Comparison of ENCODE assay signal across 8 cellular contexts in the genomic region with DNA sequence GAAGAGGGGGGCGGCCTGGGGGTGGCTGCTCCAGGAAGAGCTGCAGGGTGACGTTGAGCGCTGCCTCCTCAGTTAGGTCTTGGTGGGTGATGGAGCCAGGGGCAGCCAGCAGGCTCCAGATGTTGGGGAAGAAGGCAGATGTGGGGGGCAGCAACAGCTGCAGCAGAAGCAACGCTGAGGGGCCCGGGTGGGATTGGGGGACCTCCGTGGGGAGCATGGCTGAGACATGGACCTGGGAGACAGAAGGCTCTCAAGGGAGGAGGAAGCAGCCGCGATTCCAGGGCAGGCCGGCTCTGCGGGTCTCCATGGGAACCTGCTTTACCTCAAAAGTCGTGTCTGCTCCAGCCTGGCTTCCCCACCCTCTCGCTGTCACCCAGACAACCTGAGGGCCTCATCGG. TPM values are rescaled to one million over a fixed set of nuclear protein-coding genes. Genes with fewer than 3 reads are reported as not detected.
DNase-seq lines count a peak whose midpoint lies in the region; ATAC-seq, FAIRE-seq and TF ChIP-seq lines count a peak whose summit lies in the region.

No MANE protein-coding gene starts in this region.

- H2AFZ ChIP-seq in keratinocyte (ENCODE audit: control insufficient read depth, low read length), result no peak overlapping the region

- ATAC-seq in WTC11 (peak; percentile 9), upper lobe of right lung (peak; percentile 1), GM21390 (IDR thresholded peaks at IDR 0.05; ENCODE audit: unreplicated experiment) (no peak)

- H3K4me3 ChIP-seq in keratinocyte (ENCODE audit: control insufficient read depth in 2 of 3, extremely low read depth in 1 of 3, insufficient read depth in 2 of 3, low read depth in 1 of 3, low read length in 3 of 3), result peak overlapping the region in 1 of 3 experiments; percentile 25
- peak overlapping the region; percentile 3 for H3K4me3 ChIP-seq in upper lobe of right lung

- no peaks in the 10 kb centered on the region for H3K79me2 ChIP-seq in keratinocyte (ENCODE audit: control insufficient read depth, insufficient read depth, low read length)

- peaks cover under 1% of the 10 kb centered on the region for H3K9me3 Mint-ChIP-seq in activated T-cell treated with anti-CD3 and anti-CD28 coated beads, Interleukin-2, amount 50 U/mL, for 24 hours
- H3K9me3 Mint-ChIP-seq in WTC11, result no peaks in the 10 kb centered on the region

- no peaks in the 10 kb centered on the region for H4K20me1 ChIP-seq in keratinocyte (ENCODE audit: control insufficient read depth, extremely low read depth, insufficient read depth, low read length)

- H3K27me3 ChIP-seq in keratinocyte (ENCODE audit: control insufficient read depth, extremely low read depth, insufficient read depth, low read length) (no peaks in the 10 kb centered on the region), upper lobe of right lung (no peaks in the 10 kb centered on the region)

- H3K27ac Mint-ChIP-seq in activated T-cell treated with anti-CD3 and anti-CD28 coated beads, Interleukin-2, amount 50 U/mL, for 24 hours, result peak overlapping the region; percentile 71
- H3K27ac Mint-ChIP-seq in WTC11, result 0 out of 2 replicates have a peak overlapping the region, but pooled peaks have one; percentile 27

- no peaks in the 10 kb centered on the region for H3K9me1 ChIP-seq in keratinocyte (ENCODE audit: control insufficient read depth, extremely low read depth, insufficient read depth, low read length)

- peak overlapping the region; percentile 22 for H3K9ac ChIP-seq in keratinocyte (ENCODE audit: control insufficient read depth, extremely low read depth, insufficient read depth, low read length)

- no peaks in the 10 kb centered on the region for H3K9me3 ChIP-seq in keratinocyte (ENCODE audit: control insufficient read depth, low read depth, low read length)
- H3K9me3 ChIP-seq in upper lobe of right lung, result no peaks in the 10 kb centered on the region

- H3K4me3 Mint-ChIP-seq in activated T-cell treated with anti-CD3 and anti-CD28 coated beads, Interleukin-2, amount 50 U/mL, for 24 hours, result peak overlapping the region; percentile 29
- H3K4me3 Mint-ChIP-seq in WTC11, result no peak overlapping the region

- H3K4me1 Mint-ChIP-seq in activated T-cell treated with anti-CD3 and anti-CD28 coated beads, Interleukin-2, amount 50 U/mL, for 24 hours (ENCODE audit: low read depth), result peaks cover 47% of the 10 kb centered on the region
- 0 out of 2 replicates have a peak, but pooled peaks cover 2% of the 10 kb centered on the region for H3K4me1 Mint-ChIP-seq in WTC11

- dilution Hi-C loops in keratinocyte (cut with MboI; ENCODE audit: extremely low pct_ligation_motif_present, low sequenced_read_pairs), result no loop called here

- H3K36me3 ChIP-seq in keratinocyte (ENCODE audit: control insufficient read depth in 2 of 2, extremely low read depth in 1 of 2, insufficient read depth in 2 of 2, low read length in 2 of 2) (peaks cover 17 to 25% of the 10 kb centered on the region in 2 experiments), upper lobe of right lung (peaks cover 31% of the 10 kb centered on the region)

- intact Hi-C loops in upper lobe of right lung (cut with DNase I), result no loop called here

- DNase-seq in activated T-cell treated with anti-CD3 and anti-CD28 coated beads, Interleukin-2, amount 50 U/mL, for 24 hours, result no peak
- DNase-seq in activated T-cell treated with anti-CD3 and anti-CD28 coated beads for 4 hours, result no peak
- no peak for DNase-seq in WTC11 (ENCODE audit: low spot score)
- no peak for DNase-seq in keratinocyte (ENCODE audit: low read depth, low spot score)
- DNase-seq in upper lobe of right lung, result no peak
- no peak for DNase-seq in iPS-NIHi11 (ENCODE audit: low spot score)
- DNase-seq in MV-4-11 (lab: John Stamatoyannopoulos, UW), result no peak

- TF ChIP-seq CTCF in WTC11 (IDR thresholded peaks at IDR 0.05) (no peak), keratinocyte (optimal IDR thresholded peaks at IDR 0.05 in 1 of 3, IDR thresholded peaks at IDR 0.05 in 1 of 3, conservative IDR thresholded peaks at IDR 0.05 in 1 of 3; ENCODE audit: extremely low read depth in 1 of 3, insufficient read depth in 2 of 3, low read length in 3 of 3) (no peak), upper lobe of right lung (IDR thresholded peaks at IDR 0.05) (no peak)

- H3K36me3 Mint-ChIP-seq in activated T-cell treated with anti-CD3 and anti-CD28 coated beads, Interleukin-2, amount 50 U/mL, for 24 hours (ENCODE audit: low read depth), result peaks cover 44% of the 10 kb centered on the region
- peaks cover 10% of the 10 kb centered on the region for H3K36me3 Mint-ChIP-seq in WTC11

- CTCF ChIA-PET in WTC11 (lab: Charles Lee), result interaction anchor here (0.9 to 1.2 kb wide), 2 partner anchors 14 to 38 kb away, joined by 3 read pairs; no protein-coding TSS in a partner anchor

- H3K4me2 ChIP-seq in keratinocyte (ENCODE audit: control insufficient read depth, extremely low read depth, insufficient read depth, low read depth, low read length), result peak overlapping the region; percentile 54

- peaks cover 22% of the 10 kb centered on the region for H3K4me1 ChIP-seq in keratinocyte (ENCODE audit: control insufficient read depth, extremely low read depth, insufficient read depth, low read length)
- H3K4me1 ChIP-seq in upper lobe of right lung, result peaks cover 11% of the 10 kb centered on the region

- POLR2A ChIA-PET in WTC11 (lab: Charles Lee), result no interaction called here

- FAIRE-seq in keratinocyte (lab: Jason Lieb, UNC), result no peak

- peak overlapping the region; percentile 46 for H3K27ac ChIP-seq in keratinocyte (ENCODE audit: control insufficient read depth, insufficient read depth, low read length)
- peak overlapping the region; percentile 52 for H3K27ac ChIP-seq in upper lobe of right lung

- no peaks in the 10 kb centered on the region for H3K27me3 Mint-ChIP-seq in activated T-cell treated with anti-CD3 and anti-CD28 coated beads, Interleukin-2, amount 50 U/mL, for 24 hours
- no peaks in the 10 kb centered on the region for H3K27me3 Mint-ChIP-seq in WTC11 (ENCODE audit: low read depth)

TF ChIP-seq in WTC11, 78 proteins besides CTCF, POLR2A, EP300 and RAD21:
- no peak for TF ChIP-seq SMAD4 (CRISPR knock-in tag; IDR thresholded peaks at IDR 0.05)
- TF ChIP-seq ZNF671 (CRISPR knock-in tag; IDR thresholded peaks at IDR 0.05), result 0 out of 2 replicates have a peak, but pooled peaks have one; percentile 46

RNA-seq across cellular contexts. Expression of gene VWA7, which starts 0.6 kb away (rescaled TPM):
- 1.2 to 1.8 TPM (median 1.4 TPM) in 3 replicates for total RNA-seq in WTC11 (2021)
- polyA plus RNA-seq in keratinocyte, result 0.32 to 0.47 TPM (median 0.33 TPM) in 3 replicates
- 0.12 TPM for polyA plus RNA-seq in keratinocyte (2011; ENCODE audit: low read depth)
- polyA plus RNA-seq in keratinocyte (2011; cell fraction: cytosol; rRNA removed), result 0.28 and 0.31 TPM in 2 replicates
- 1.6 and 1.8 TPM in 2 replicates for polyA plus RNA-seq in keratinocyte (2011; cell fraction: nucleus; rRNA removed)
- 0.68 and 0.72 TPM in 2 replicates for polyA plus RNA-seq in keratinocyte (2012; ENCODE audit: low replicate concordance)
- polyA minus RNA-seq in keratinocyte, result 0.16 to 2.3 TPM (median 1.3 TPM) in 3 replicates
- 0.96 TPM for polyA minus RNA-seq in keratinocyte (2011; cell fraction: cytosol; rRNA and poly(A)+ RNA removed)
- polyA minus RNA-seq in keratinocyte (2011; cell fraction: nucleus; rRNA and poly(A)+ RNA removed), result 0.93 and 0.95 TPM in 2 replicates
- total RNA-seq in upper lobe of right lung, result 3.4 TPM

RNA-seq across cellular contexts. Expression of gene SAPCD1, which starts 14.1 kb away (rescaled TPM):
- total RNA-seq in WTC11 (2021) (13.3 to 16.9 TPM (median 13.7 TPM) in 3 replicates), upper lobe of right lung (2.6 TPM)
- 1.1 to 2.1 TPM (median 1.7 TPM) in 3 replicates for polyA plus RNA-seq in keratinocyte
- polyA plus RNA-seq in keratinocyte (2011; ENCODE audit: low read depth), result 0.39 TPM
- 0.13 and 0.23 TPM in 2 replicates for polyA plus RNA-seq in keratinocyte (2011; cell fraction: cytosol; rRNA removed)
- polyA plus RNA-seq in keratinocyte (2011; cell fraction: nucleus; rRNA removed), result 11.5 and 12.2 TPM in 2 replicates
- polyA plus RNA-seq in keratinocyte (2012; ENCODE audit: low replicate concordance), result 0.95 and 2.7 TPM in 2 replicates
- not detected in 3 replicates for polyA minus RNA-seq in keratinocyte
- not detected for polyA minus RNA-seq in keratinocyte (2011; cell fraction: cytosol; rRNA and poly(A)+ RNA removed)
- not detected in 2 replicates for polyA minus RNA-seq in keratinocyte (2011; cell fraction: nucleus; rRNA and poly(A)+ RNA removed)

RNA-seq across cellular contexts. Expression of gene VARS1, which starts 19.0 kb away (rescaled TPM):
- total RNA-seq in WTC11 (2021) (147 to 177 TPM (median 161 TPM) in 3 replicates), upper lobe of right lung (53.0 TPM)
- polyA plus RNA-seq in keratinocyte, result 17.2 to 57.2 TPM (median 26.3 TPM) in 3 replicates
- 44.1 TPM for polyA plus RNA-seq in keratinocyte (2011; ENCODE audit: low read depth)
- polyA plus RNA-seq in keratinocyte (2011; cell fraction: cytosol; rRNA removed), result 27.8 and 40.9 TPM in 2 replicates
- polyA plus RNA-seq in keratinocyte (2011; cell fraction: nucleus; rRNA removed), result 85.5 and 95.4 TPM in 2 replicates
- 61.7 and 103 TPM in 2 replicates for polyA plus RNA-seq in keratinocyte (2012; ENCODE audit: low replicate concordance)
- polyA minus RNA-seq in keratinocyte, result 55.0 to 361 TPM (median 75.6 TPM) in 3 replicates
- polyA minus RNA-seq in keratinocyte (2011; cell fraction: cytosol; rRNA and poly(A)+ RNA removed), result 101 TPM
- polyA minus RNA-seq in keratinocyte (2011; cell fraction: nucleus; rRNA and poly(A)+ RNA removed), result 84.8 and 88.7 TPM in 2 replicates

RNA-seq across cellular contexts. Expression of gene LSM2, which starts 30.2 kb away (rescaled TPM):
- total RNA-seq in WTC11 (2021) (104 to 121 TPM (median 119 TPM) in 3 replicates), upper lobe of right lung (30.8 TPM)
- 34.4 to 84.1 TPM (median 46.5 TPM) in 3 replicates for polyA plus RNA-seq in keratinocyte
- polyA plus RNA-seq in keratinocyte (2011; ENCODE audit: low read depth), result 18.7 TPM
- polyA plus RNA-seq in keratinocyte (2011; cell fraction: cytosol; rRNA removed), result 65.3 and 72.5 TPM in 2 replicates
- 14.3 and 16.3 TPM in 2 replicates for polyA plus RNA-seq in keratinocyte (2011; cell fraction: nucleus; rRNA removed)
- 44.6 and 69.2 TPM in 2 replicates for polyA plus RNA-seq in keratinocyte (2012; ENCODE audit: low replicate concordance)
- polyA minus RNA-seq in keratinocyte, result 33.6 to 70.1 TPM (median 49.5 TPM) in 3 replicates
- 27.6 TPM for polyA minus RNA-seq in keratinocyte (2011; cell fraction: cytosol; rRNA and poly(A)+ RNA removed)
- 4.2 and 6.5 TPM in 2 replicates for polyA minus RNA-seq in keratinocyte (2011; cell fraction: nucleus; rRNA and poly(A)+ RNA removed)

RNA-seq across cellular contexts. Expression of gene MSH5, which starts 36.8 kb away (rescaled TPM):
- total RNA-seq in WTC11 (2021) (43.1 to 62.3 TPM (median 56.1 TPM) in 3 replicates), upper lobe of right lung (11.2 TPM)
- 9.4 to 14.8 TPM (median 11.4 TPM) in 3 replicates for polyA plus RNA-seq in keratinocyte
- polyA plus RNA-seq in keratinocyte (2011; ENCODE audit: low read depth), result 3.5 TPM
- 2.8 and 3.0 TPM in 2 replicates for polyA plus RNA-seq in keratinocyte (2011; cell fraction: cytosol; rRNA removed)
- 70.2 and 88.1 TPM in 2 replicates for polyA plus RNA-seq in keratinocyte (2011; cell fraction: nucleus; rRNA removed)
- polyA plus RNA-seq in keratinocyte (2012; ENCODE audit: low replicate concordance), result 5.7 and 8.1 TPM in 2 replicates
- 11.4 to 26.0 TPM (median 11.9 TPM) in 3 replicates for polyA minus RNA-seq in keratinocyte
- polyA minus RNA-seq in keratinocyte (2011; cell fraction: cytosol; rRNA and poly(A)+ RNA removed), result 4.6 TPM
- polyA minus RNA-seq in keratinocyte (2011; cell fraction: nucleus; rRNA and poly(A)+ RNA removed), result 16.9 and 24.6 TPM in 2 replicates
